ENCODE assay signal across 39 cellular contexts in the genomic region with DNA sequence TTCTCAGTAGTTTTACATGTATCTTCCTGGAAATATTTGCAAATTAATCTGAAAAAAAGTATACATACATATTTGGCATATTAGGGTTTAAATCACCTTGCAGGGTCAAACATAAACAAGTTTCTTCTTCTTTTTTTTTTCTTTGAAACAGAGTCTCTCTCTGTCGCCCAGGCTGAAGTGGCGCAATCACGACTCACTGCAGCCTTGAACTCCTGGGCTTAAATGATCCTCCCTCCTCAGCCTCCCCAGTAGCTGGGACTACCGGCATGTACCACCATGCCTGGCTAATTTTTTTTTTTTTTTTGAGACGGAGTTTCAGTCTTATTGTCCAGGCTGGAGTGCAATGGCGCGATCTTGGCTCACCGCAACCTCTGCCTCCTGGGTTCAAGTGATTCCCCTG. TPM values are rescaled to one million over a fixed set of nuclear protein-coding genes. Genes with fewer than 3 reads are reported as not detected.
"Had no signal": no experiment of that assay in that cellular context is flagged by ENCODE, and none has a peak within 500 bp of the region (broad histone marks: within the 10 kb centered on the region; RNA-seq: fewer than 3 reads in every experiment).

No MANE protein-coding gene starts in this region.

- ATAC-seq: activated CD4-positive, alpha-beta T cell treated with anti-CD3 and anti-CD28 coated beads for 36 hours; activated CD8-positive, alpha-beta memory T cell treated with anti-CD3 and anti-CD28 coated beads, Interleukin-2, amount 10 ng/mL, durations not matched to agents 7 days and 5 days; activated CD8-positive, alpha-beta T cell treated with anti-CD3 and anti-CD28 coated beads, Interleukin-2, amount 10 ng/mL, durations not matched to agents 7 days and 5 days; activated naive CD8-positive, alpha-beta T cell treated with anti-CD3 and anti-CD28 coated beads, Interleukin-2, amount 50 U/mL, for 24 hours; body of pancreas; gastroesophageal sphincter; heart right ventricle; T-helper 17 cell had no signal

- H3K36me3 ChIP-seq: adrenal gland, esophagus squamous epithelium, gastroesophageal sphincter, heart right ventricle had no signal

- FAIRE-seq: colon, endometrium, endothelial cell of umbilical vein had no signal

- H3K27ac ChIP-seq: adrenal gland, body of pancreas, epithelial cell of prostate, esophagus squamous epithelium, gastroesophageal sphincter, heart right ventricle had no signal

- DNase-seq: activated CD4-positive, alpha-beta memory T cell treated with anti-CD3 and anti-CD28 coated beads for 36 hours; activated CD4-positive, alpha-beta T cell treated with anti-CD3 and anti-CD28 coated beads for 36 hours; activated CD4-positive, alpha-beta T cell treated with anti-CD3 and anti-CD28 coated beads, Interleukin-2, amount 10 ng/mL, durations not matched to agents 24 days and 14 days; activated CD4-positive, CD25-positive, alpha-beta regulatory T cell; activated CD4-positive, CD25-positive, alpha-beta regulatory T cell treated with anti-CD3 and anti-CD28 coated beads, Interleukin-2, amount 50 U/mL, for 72 hours; activated CD8-positive, alpha-beta memory T cell treated with anti-CD3 and anti-CD28 coated beads, Interleukin-2, amount 10 ng/mL, durations not matched to agents 7 days and 5 days; activated CD8-positive, alpha-beta memory T cell treated with anti-CD3 and anti-CD28 coated beads, Interleukin-2, amount 50 U/mL, for 4 hours; activated CD8-positive, alpha-beta T cell treated with anti-CD3 and anti-CD28 coated beads, Interleukin-2, amount 10 ng/mL, durations not matched to agents 7 days and 5 days; activated effector memory CD4-positive, alpha-beta T cell treated with anti-CD3 and anti-CD28 coated beads, Interleukin-2, amount 50 U/mL, for 16 hours; activated naive CD4-positive, alpha-beta T cell treated with anti-CD3 and anti-CD28 coated beads for 36 hours; activated naive CD8-positive, alpha-beta T cell treated with anti-CD3 and anti-CD28 coated beads for 36 hours; activated naive CD8-positive, alpha-beta T cell treated with anti-CD3 and anti-CD28 coated beads, Interleukin-2, amount 50 U/mL, for 24 hours; activated T-cell treated with anti-CD3 and anti-CD28 coated beads, Interleukin-2, amount 50 U/mL, for 1 hour; activated T-cell treated with anti-CD3 and anti-CD28 coated beads, Interleukin-2, amount 50 U/mL, for 48 hours; adrenal gland; amygdala; body of pancreas; caudate nucleus; cortex of kidney; dermis blood vessel endothelial cell; effector CD4-positive, alpha-beta T cell; esophagus squamous epithelium; foreskin melanocyte; heart right ventricle; T-helper 17 cell; T1000 had no signal

- H3K4me3 ChIP-seq: adrenal gland, body of pancreas, esophagus squamous epithelium, gastroesophageal sphincter, heart right ventricle had no signal

- H3K4me1 ChIP-seq: adrenal gland, body of pancreas, esophagus squamous epithelium, gastroesophageal sphincter had no signal

- H3K27me3 ChIP-seq: adrenal gland, body of pancreas, esophagus squamous epithelium, gastroesophageal sphincter, heart right ventricle had no signal

- H3K9me3 ChIP-seq: adrenal gland, body of pancreas, esophagus squamous epithelium, gastroesophageal sphincter, heart right ventricle had no signal

RNA-seq across cellular contexts. Expression of a gene that starts 17.4 kb away (rescaled TPM):
- total RNA-seq: dermis blood vessel endothelial cell, endothelial cell of umbilical vein, glomerular endothelial cell had no signal

RNA-seq across cellular contexts. Expression of a gene that starts 31.8 kb away (rescaled TPM):
- total RNA-seq: activated CD4-positive, alpha-beta memory T cell treated with anti-CD3 and anti-CD28 coated beads for 36 hours; activated CD4-positive, alpha-beta T cell treated with anti-CD3 and anti-CD28 coated beads for 36 hours; activated CD4-positive, alpha-beta T cell treated with anti-CD3 and anti-CD28 coated beads, Interleukin-2, amount 10 ng/mL, durations not matched to agents 24 days and 14 days; activated CD8-positive, alpha-beta memory T cell treated with anti-CD3 and anti-CD28 coated beads for 36 hours; activated CD8-positive, alpha-beta memory T cell treated with anti-CD3 and anti-CD28 coated beads, Interleukin-2, amount 10 ng/mL, durations not matched to agents 7 days and 5 days; activated CD8-positive, alpha-beta T cell treated with anti-CD3 and anti-CD28 coated beads, Interleukin-2, amount 10 ng/mL, durations not matched to agents 7 days and 5 days; activated naive CD4-positive, alpha-beta T cell treated with anti-CD3 and anti-CD28 coated beads for 36 hours; activated naive CD8-positive, alpha-beta T cell treated with anti-CD3 and anti-CD28 coated beads for 36 hours; activated T-helper 1 cell treated with anti-CD3 and anti-CD28 coated beads, Interleukin-12 subunit alpha, Interleukin-12 subunit beta, Interleukin-2, Interleukin-4 antibody, amounts not matched to agents 30 ng/mL and 10 ng/mL and 1 ng/mL, durations not matched to agents 14 hours and 24 hours and 36 hours; activated T-helper 2 cell treated with anti-CD3 and anti-CD28 coated beads, Interferon-gamma antibody, Interleukin-2, Interleukin-4, amounts not matched to agents 10 μg/mL and 5 μg/mL and 100 μg/mL, durations not matched to agents 14 hours and 24 hours and 36 hours; aorta; chondrocyte; dermis blood vessel endothelial cell; endothelial cell of umbilical vein; fibroblast of lung; fibroblast of villous mesenchyme; T-helper 17 cell had no signal
- polyA plus RNA-seq: fibroblast of lung had no signal

RNA-seq across cellular contexts. Expression of a gene that starts 46.6 kb away (rescaled TPM):
- total RNA-seq: activated CD4-positive, alpha-beta memory T cell treated with anti-CD3 and anti-CD28 coated beads for 36 hours; activated CD8-positive, alpha-beta memory T cell treated with anti-CD3 and anti-CD28 coated beads for 36 hours; activated CD8-positive, alpha-beta memory T cell treated with anti-CD3 and anti-CD28 coated beads, Interleukin-2, amount 10 ng/mL, durations not matched to agents 7 days and 5 days; activated CD8-positive, alpha-beta T cell treated with anti-CD3 and anti-CD28 coated beads, Interleukin-2, amount 10 ng/mL, durations not matched to agents 7 days and 5 days; activated naive CD4-positive, alpha-beta T cell treated with anti-CD3 and anti-CD28 coated beads for 36 hours; activated naive CD8-positive, alpha-beta T cell treated with anti-CD3 and anti-CD28 coated beads for 36 hours; activated T-helper 2 cell treated with anti-CD3 and anti-CD28 coated beads, Interferon-gamma antibody, Interleukin-2, Interleukin-4, amounts not matched to agents 10 μg/mL and 5 μg/mL and 100 μg/mL, durations not matched to agents 14 hours and 24 hours and 36 hours; body of pancreas; chondrocyte; dermis blood vessel endothelial cell; endothelial cell of umbilical vein; esophagus squamous epithelium; fibroblast of lung; fibroblast of villous mesenchyme; glomerular endothelial cell had no signal
- polyA plus RNA-seq: endothelial cell of umbilical vein, fibroblast of lung had no signal
